Comparison of ENCODE assay signal across 11 cellular contexts in the genomic region with DNA sequence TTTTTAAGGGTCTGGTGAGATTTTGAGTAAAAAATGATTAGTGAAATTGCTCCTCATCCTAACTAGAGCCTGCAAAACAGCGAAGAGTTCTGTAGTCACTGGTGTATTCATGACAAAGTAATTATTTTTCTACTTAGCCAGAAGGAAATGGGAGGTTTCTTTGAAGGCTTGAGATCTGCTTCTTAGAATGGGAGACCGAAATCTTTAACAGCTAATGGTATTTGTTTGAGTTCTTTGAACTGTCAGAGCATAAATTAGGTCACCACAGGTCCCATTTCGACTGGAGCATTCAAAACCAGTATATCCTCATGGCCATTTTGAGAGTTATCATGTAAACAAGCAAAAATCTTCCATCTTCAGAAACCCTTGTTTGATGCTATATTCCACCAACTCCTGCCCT.
"Had no signal": no experiment of that assay in that cellular context is flagged by ENCODE, and none has a peak within 500 bp of the region (broad histone marks: within the 10 kb centered on the region; RNA-seq: fewer than 3 reads in every experiment).

No MANE protein-coding gene starts in this region.

- H3K36me3 ChIP-seq: HAP-1 had no signal

- H3K4me1 ChIP-seq: HAP-1 had no signal

- H2AFZ ChIP-seq: GM23248, GM23338 had no signal

- H3K9me3 ChIP-seq: HAP-1 had no signal

- H3K4me3 ChIP-seq: GM23248, GM23338, HAP-1 had no signal

- H3K27ac Mint-ChIP-seq: GM23338, H9, HFFc6 had no signal

- H3K4me1 Mint-ChIP-seq: GM23338, H9 had no signal

- H3K27ac ChIP-seq: GM23248 had no signal

- DNase-seq: GM23248, GOT3, H7, H9, HCEC 1CT, HFFc6 had no signal

- H3K4me3 Mint-ChIP-seq: GM23338, H9, HFFc6 had no signal

- ATAC-seq: GM23338, HCT116 had no signal

- H3K9ac ChIP-seq: GM23248 had no signal

- H3K4me2 ChIP-seq: GM23338 had no signal

- FAIRE-seq: H1, H54 had no signal
